Comparison of ENCODE assay signal across 1 cellular context in genomic region chr22:30890689-30891442, GRCh38.
TF ChIP-seq lines count a peak whose summit lies in the region.

No MANE protein-coding gene starts in this region.

TF ChIP-seq in endothelial cell of umbilical vein, 7 proteins besides CTCF, POLR2A, EP300 and RAD21 (continued from another document):
- TF ChIP-seq MAX (IDR thresholded peaks at IDR 0.05; ENCODE audit: insufficient read depth, insufficient read length), result no peak
- no peak for TF ChIP-seq GATA2 (IDR thresholded peaks at IDR 0.05; ENCODE audit: insufficient read depth, insufficient read length, low read depth, low read length)
